22 cellular contexts compared by ENCODE assay signal in genomic region chr11:72730243-72730642, GRCh38. TPM values are rescaled to one million over a fixed set of nuclear protein-coding genes. Genes with fewer than 3 reads are reported as not detected.
DNase-seq lines count a peak whose midpoint lies in the region; ATAC-seq lines count a peak whose summit lies in the region.
"Had no signal": no experiment of that assay in that cellular context is flagged by ENCODE, and none has a peak within 500 bp of the region (broad histone marks: within the 10 kb centered on the region; RNA-seq: fewer than 3 reads in every experiment).

No MANE protein-coding gene starts in this region.

- H3K14ac ChIP-seq in mesenchymal stem cell (ENCODE audit: low read length in 2 of 2) = no peak overlapping the region

- H3K9me3 Mint-ChIP-seq in CD8-positive, alpha-beta memory T cell = no peaks in the 10 kb centered on the region
- H3K9me3 Mint-ChIP-seq in T-cell (no peaks in the 10 kb centered on the region), immature natural killer cell (peaks cover 0 to under 1% (median 0%) of the 10 kb centered on the region in 6 donors)
- H3K9me3 Mint-ChIP-seq in stimulated activated effector memory CD8-positive, alpha-beta T cell treated with anti-CD3 and anti-CD28 coated beads, Interleukin-12 subunit alpha, Interleukin-12 subunit beta, amount 100 ng/mL, for 72 hours = no peaks in the 10 kb centered on the region
- H3K9me3 Mint-ChIP-seq: T-helper 2 cell treated with Interferon-gamma antibody and Interleukin-4, amounts not matched to agents 5 μg/mL and 100 μg/mL, for 36 hours had no signal

- H2AK5ac ChIP-seq in mesenchymal stem cell (ENCODE audit: low read length, severe bottlenecking) = no peak overlapping the region

- peaks cover 0 to 2% of the 10 kb centered on the region in 2 donors for H3K27me3 Mint-ChIP-seq in CD8-positive, alpha-beta memory T cell
- H3K27me3 Mint-ChIP-seq in T-cell (no peaks in the 10 kb centered on the region), immature natural killer cell (ENCODE audit: low read depth in 3 of 3) (peaks cover 4 to 7% (median 5%) of the 10 kb centered on the region in 3 donors)

- no peak overlapping the region for H3K4me3 ChIP-seq in CD8-positive, alpha-beta memory T cell (ENCODE audit: low read length)
- H3K4me3 ChIP-seq in mesenchymal stem cell (ENCODE audit: insufficient read depth in 1 of 2, low read depth in 1 of 2, low read length in 2 of 2) = no peak overlapping the region
- H3K4me3 ChIP-seq: pancreas had no signal

- 94% methylated on average over 5 of the region's 5 CpGs for WGBS in mesenchymal stem cell

- H4K91ac ChIP-seq in mesenchymal stem cell (ENCODE audit: low read length) = no peak overlapping the region

- H3K9me3 ChIP-seq in CD8-positive, alpha-beta memory T cell (ENCODE audit: low read length) = no peaks in the 10 kb centered on the region
- H3K9me3 ChIP-seq in mesenchymal stem cell (ENCODE audit: control insufficient read depth, low read length) = peaks cover 3% of the 10 kb centered on the region
- H3K9me3 ChIP-seq: pancreas had no signal

- H4K8ac ChIP-seq in mesenchymal stem cell (ENCODE audit: low read length) = no peak overlapping the region

- H3K18ac ChIP-seq in mesenchymal stem cell (ENCODE audit: low read depth in 1 of 2, low read length in 2 of 2) = no peak overlapping the region

- no peak for ATAC-seq in T-cell (replicated peaks in 1 of 4)
- ATAC-seq in stimulated activated effector memory CD8-positive, alpha-beta T cell treated with anti-CD3 and anti-CD28 coated beads, Interleukin-12 subunit alpha, Interleukin-12 subunit beta, amount 100 ng/mL, for 72 hours = no peak
- no peak for ATAC-seq in GM18520 (IDR thresholded peaks at IDR 0.05; ENCODE audit: unreplicated experiment)
- ATAC-seq in HG03378 (IDR thresholded peaks at IDR 0.05; ENCODE audit: unreplicated experiment) = no peak
- ATAC-seq: activated T-cell treated with anti-CD3 and anti-CD28 coated beads, Interleukin-2, amount 50 U/mL, for 4 hours; left colon; pancreas; SK-N-SH treated with all-trans-retinoic acid at 6 μM for 48 hours had no signal

- POLR2A ChIA-PET in CD8-positive, alpha-beta memory T cell (lab: Charles Lee) = interaction anchor here (0.7 kb wide), 1 partner anchor 22 kb away, joined by 4 read pairs; the partner anchor contains the start of gene ARAP1
- POLR2A ChIA-PET in T-cell (lab: Charles Lee) = interaction anchor here (0.7 kb wide), 2 partner anchors 640 to 705 kb away, joined by 4 to 6 read pairs; no protein-coding TSS in a partner anchor

- H3K27me3 ChIP-seq in CD8-positive, alpha-beta memory T cell (ENCODE audit: insufficient read depth, low read length, poor library complexity, severe bottlenecking) = no peaks in the 10 kb centered on the region
- H3K27me3 ChIP-seq in mesenchymal stem cell (ENCODE audit: control insufficient read depth in 1 of 2, insufficient read depth in 1 of 2, low read length in 2 of 2) = no peaks in the 10 kb centered on the region
- H3K27me3 ChIP-seq: brain microvascular endothelial cell, pancreas had no signal

- peaks cover 8% of the 10 kb centered on the region for H3K36me3 ChIP-seq in CD8-positive, alpha-beta memory T cell (ENCODE audit: insufficient read depth, low read length)
- H3K36me3 ChIP-seq in mesenchymal stem cell (ENCODE audit: control insufficient read depth in 1 of 2, insufficient read depth in 2 of 2, low read depth in 1 of 2, low read length in 2 of 2) = peaks cover 20 to 25% of the 10 kb centered on the region in 2 experiments
- H3K36me3 ChIP-seq: brain microvascular endothelial cell, pancreas had no signal

- no peak overlapping the region for H3K27ac ChIP-seq in CD8-positive, alpha-beta memory T cell (ENCODE audit: low read depth, low read length)
- H3K27ac ChIP-seq in mesenchymal stem cell (ENCODE audit: low read length, poor library complexity, severe bottlenecking) = no peak overlapping the region
- H3K27ac ChIP-seq: brain microvascular endothelial cell, C4-2B, epithelial cell of prostate, HL-60, pancreas had no signal

- peaks cover 18% of the 10 kb centered on the region for H3K79me1 ChIP-seq in mesenchymal stem cell (replicated peaks; ENCODE audit: low read length, poor library complexity, severe bottlenecking)

- peaks cover 8 to 40% (median 13%) of the 10 kb centered on the region in 3 donors for H3K36me3 Mint-ChIP-seq in CD8-positive, alpha-beta memory T cell
- H3K36me3 Mint-ChIP-seq in T-cell = peaks cover 31% of the 10 kb centered on the region
- peaks cover 10 to 27% (median 26%) of the 10 kb centered on the region in 3 donors for H3K36me3 Mint-ChIP-seq in immature natural killer cell
- peaks cover 5% of the 10 kb centered on the region for H3K36me3 Mint-ChIP-seq in stimulated activated effector memory CD8-positive, alpha-beta T cell treated with anti-CD3 and anti-CD28 coated beads, Interleukin-12 subunit alpha, Interleukin-12 subunit beta, amount 100 ng/mL, for 72 hours

- no peak for DNase-seq in CD8-positive, alpha-beta memory T cell
- no peak for DNase-seq in T-cell
- DNase-seq in immature natural killer cell = no peak
- no peak for DNase-seq in stimulated activated effector memory CD8-positive, alpha-beta T cell treated with anti-CD3 and anti-CD28 coated beads, Interleukin-12 subunit alpha, Interleukin-12 subunit beta, amount 100 ng/mL, for 72 hours (ENCODE audit: low spot score in 2 of 2)
- no peak for DNase-seq in mesenchymal stem cell
- DNase-seq: activated CD4-positive, alpha-beta T cell treated with anti-CD3 and anti-CD28 coated beads for 48 hours; activated T-cell treated with anti-CD3 and anti-CD28 coated beads, Interleukin-2, amount 50 U/mL, for 4 hours; brain microvascular endothelial cell; EL; Kasumi-1; left colon; NCI-H146; NCI-H446 treated with DMSO at 0.1 percent for 48 hours; small intestine had no signal

- no peak overlapping the region for H2BK120ac ChIP-seq in mesenchymal stem cell (ENCODE audit: low read depth, low read length)

- no peak overlapping the region for H2BK5ac ChIP-seq in mesenchymal stem cell (ENCODE audit: low read depth, low read length, poor library complexity, severe bottlenecking)

- H3K4me1 Mint-ChIP-seq in CD8-positive, alpha-beta memory T cell = peaks cover 19 to 48% (median 23%) of the 10 kb centered on the region in 3 donors
- peaks cover 16 to 40% (median 23%) of the 10 kb centered on the region in 3 donors for H3K4me1 Mint-ChIP-seq in T-cell
- peaks cover 70 to 86% of the 10 kb centered on the region in 2 donors for H3K4me1 Mint-ChIP-seq in immature natural killer cell
- H3K4me1 Mint-ChIP-seq in stimulated activated effector memory CD8-positive, alpha-beta T cell treated with anti-CD3 and anti-CD28 coated beads, Interleukin-12 subunit alpha, Interleukin-12 subunit beta, amount 100 ng/mL, for 72 hours = peaks cover 34% of the 10 kb centered on the region

- no peak overlapping the region for H2AFZ ChIP-seq in mesenchymal stem cell (ENCODE audit: low read depth, low read length)

- H3K23ac ChIP-seq in mesenchymal stem cell (ENCODE audit: low read length in 2 of 2) = no peak overlapping the region

- H3K4ac ChIP-seq in mesenchymal stem cell (ENCODE audit: low read depth in 1 of 2, low read length in 2 of 2) = no peak overlapping the region

- no peak overlapping the region for H2BK15ac ChIP-seq in mesenchymal stem cell (ENCODE audit: low read depth, poor library complexity, severe bottlenecking)

- H3K9ac ChIP-seq in mesenchymal stem cell (ENCODE audit: low read length) = no peak overlapping the region

- no peak overlapping the region for H2BK12ac ChIP-seq in mesenchymal stem cell (ENCODE audit: low read length in 2 of 2)

- no peak overlapping the region for H3K4me3 Mint-ChIP-seq in CD8-positive, alpha-beta memory T cell
- H3K4me3 Mint-ChIP-seq in T-cell (no peak overlapping the region), immature natural killer cell (no peak overlapping the region)
- H3K4me3 Mint-ChIP-seq in stimulated activated effector memory CD8-positive, alpha-beta T cell treated with anti-CD3 and anti-CD28 coated beads, Interleukin-12 subunit alpha, Interleukin-12 subunit beta, amount 100 ng/mL, for 72 hours = no peak overlapping the region
- H3K4me3 Mint-ChIP-seq: activated T-cell treated with anti-CD3 and anti-CD28 coated beads, Interleukin-2, amount 50 U/mL, for 4 hours; T-helper 2 cell treated with Interferon-gamma antibody and Interleukin-4, amounts not matched to agents 5 μg/mL and 100 μg/mL, for 36 hours had no signal

- no peak overlapping the region for H3K4me2 ChIP-seq in mesenchymal stem cell (ENCODE audit: low read length, poor library complexity, severe bottlenecking)

- peak overlapping the region in 6 of 8 donors; percentile 65 to 86 (median 78) for H3K27ac Mint-ChIP-seq in CD8-positive, alpha-beta memory T cell
- H3K27ac Mint-ChIP-seq in T-cell (peak overlapping the region; percentile 36 to 37), immature natural killer cell (peak overlapping the region; percentile 79 to 100 (median 93))
- peak overlapping the region; percentile 26 for H3K27ac Mint-ChIP-seq in stimulated activated effector memory CD8-positive, alpha-beta T cell treated with anti-CD3 and anti-CD28 coated beads, Interleukin-12 subunit alpha, Interleukin-12 subunit beta, amount 100 ng/mL, for 72 hours
- H3K27ac Mint-ChIP-seq: T-helper 2 cell treated with Interferon-gamma antibody and Interleukin-4, amounts not matched to agents 5 μg/mL and 100 μg/mL, for 36 hours had no signal

- peaks cover 4% of the 10 kb centered on the region for H3K4me1 ChIP-seq in CD8-positive, alpha-beta memory T cell (ENCODE audit: insufficient read depth, low read length)
- H3K4me1 ChIP-seq in mesenchymal stem cell (ENCODE audit: control insufficient read depth, insufficient read depth, low read depth, low read length) = peaks cover 2% of the 10 kb centered on the region
- H3K4me1 ChIP-seq: pancreas had no signal

- CTCF ChIA-PET in CD8-positive, alpha-beta memory T cell (lab: Charles Lee) = interaction anchor here (1.7 kb wide), 1 partner anchor 63 kb away, joined by 4 read pairs; no protein-coding TSS in a partner anchor
- CTCF ChIA-PET in T-cell (lab: Charles Lee) = interaction anchor here in 1 of 2 donors (0.7 kb wide), 1 partner anchor 80 kb away, joined by 3 read pairs; no protein-coding TSS in a partner anchor

RNA-seq across cellular contexts. Expression of gene ARAP1, which starts 22.0 kb away (rescaled TPM):
- total RNA-seq in CD8-positive, alpha-beta memory T cell = 10 to 100 TPM; 61.2 to 64.0 TPM
- polyA plus RNA-seq in CD8-positive, alpha-beta memory T cell = 39.8 TPM
- 100 to 1,000 TPM; 117 to 162 (median 148) TPM for total RNA-seq in T-cell
- polyA plus RNA-seq in immature natural killer cell = 10 to 100 TPM in 2 of 3 donors, 1 to 10 TPM in 1; 4.7 to 34.6 (median 16.4) TPM
- polyA plus RNA-seq in mesenchymal stem cell (2013, experiment 1 of 2) = 26.6 TPM
- 23.6 TPM for polyA plus RNA-seq in mesenchymal stem cell (2013, experiment 2 of 2)

RNA-seq across cellular contexts. Expression of gene PDE2A, which starts 56.0 kb away (rescaled TPM):
- under 1 TPM; 0.55 to 0.66 TPM for total RNA-seq in CD8-positive, alpha-beta memory T cell
- 0.08 TPM for polyA plus RNA-seq in CD8-positive, alpha-beta memory T cell
- total RNA-seq in T-cell = 1 to 10 TPM; 1.1 to 6.1 (median 1.7) TPM
- polyA plus RNA-seq in immature natural killer cell = not detected
- polyA plus RNA-seq in mesenchymal stem cell (2013, experiment 1 of 2) = 0.61 TPM
- polyA plus RNA-seq in mesenchymal stem cell (2013, experiment 2 of 2) = 0.56 TPM

Comparison
In these comparisons a context has a peak if more than half of its experiments do, and no peak if none do; other contexts are left out.
1. H3K27ac Mint-ChIP-seq: peak in every context shown above with its lines; median percentile 93 in immature natural killer cell; 78 in CD8-positive, alpha-beta memory T cell; 36 in T-cell; 26 in stimulated activated effector memory CD8-positive, alpha-beta T cell treated with anti-CD3 and anti-CD28 coated beads, Interleukin-12 subunit alpha, Interleukin-12 subunit beta, amount 100 ng/mL, for 72 hours.